In the genomic region with DNA sequence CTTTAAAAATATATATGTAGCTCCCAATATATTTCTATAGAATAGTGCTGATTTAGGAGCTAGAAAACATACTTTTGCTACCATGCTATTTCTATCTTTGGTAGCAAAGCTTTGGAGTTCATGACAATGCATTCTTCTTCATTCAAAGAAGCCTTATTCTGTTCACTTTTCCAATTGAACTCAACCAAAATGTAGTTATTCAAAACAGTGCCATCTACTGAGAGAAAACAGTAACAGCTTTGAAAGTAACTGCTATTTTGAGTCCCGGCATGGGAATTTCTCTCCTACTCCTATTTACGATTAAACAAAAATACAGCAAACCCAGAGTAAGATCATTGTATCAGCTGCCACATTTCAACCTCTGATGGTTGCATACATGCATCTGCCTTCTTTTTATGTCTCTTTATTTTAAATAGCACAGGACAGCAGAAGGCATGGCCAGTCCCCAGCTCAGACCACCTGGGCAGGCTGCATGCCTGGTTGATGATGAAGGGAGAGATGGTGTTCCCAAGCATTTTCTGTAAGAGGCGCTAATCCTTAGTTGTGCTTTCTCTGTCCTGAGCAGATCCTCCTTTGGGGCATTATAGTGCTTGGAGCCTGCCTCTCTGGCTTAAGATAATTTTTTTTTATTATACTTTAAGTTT, we compare ENCODE assay signal across 9 cellular contexts.
A peak's percentile ranks its signal among the peaks of the same experiment; 100 is the strongest.
DNase-seq lines count a peak whose midpoint lies in the region; ATAC-seq and TF ChIP-seq lines count a peak whose summit lies in the region.
"Had no signal": no experiment of that assay in that cellular context is flagged by ENCODE, and none has a peak within 500 bp of the region (broad histone marks: within the 10 kb centered on the region; RNA-seq: fewer than 3 reads in every experiment).

No MANE protein-coding gene starts in this region.

- H3K27me3 ChIP-seq in colonic mucosa (no peaks in the 10 kb centered on the region), psoas muscle (ENCODE audit: insufficient read depth in 3 of 3, low read length in 2 of 3) (no peaks in the 10 kb centered on the region)
- H3K27me3 ChIP-seq: BLaER1 treated with 17β-estradiol and CSF1 and Interleukin-3, amounts not matched to agents 10 nM and 100 nM had no signal

- H3K9me3 ChIP-seq in colonic mucosa (no peaks in the 10 kb centered on the region), psoas muscle (no peaks in the 10 kb centered on the region)
- H3K9me3 ChIP-seq: BLaER1 treated with 17β-estradiol and CSF1 and Interleukin-3, amounts not matched to agents 10 nM and 100 nM had no signal

- H3K36me3 ChIP-seq in colonic mucosa (no peaks in the 10 kb centered on the region), psoas muscle (ENCODE audit: insufficient read depth in 1 of 2, low read depth in 1 of 2) (no peaks in the 10 kb centered on the region)
- H3K36me3 ChIP-seq: BLaER1 treated with 17β-estradiol and CSF1 and Interleukin-3, amounts not matched to agents 10 nM and 100 nM had no signal

- intact Hi-C loops in colonic mucosa (cut with DNase I) (loop anchor here (10.0 kb wide), 1 partner anchor 235 kb away; no protein-coding TSS in a partner anchor), psoas muscle (cut with DNase I) (no loop called here)

- peak; percentile 7 to 25 for DNase-seq in NCI-H2081 (lab: John Stamatoyannopoulos, UW)
- no peak for DNase-seq in NCI-H2081 treated with DMSO at 0.1 percent for 48 hours (lab: John Stamatoyannopoulos, UW)
- peak; percentile 17 for DNase-seq in NCI-H1694 (lab: John Stamatoyannopoulos, UW)
- no peak for DNase-seq in colonic mucosa
- no peak for DNase-seq in psoas muscle
- DNase-seq in stimulated activated CD4-positive, alpha-beta T cell treated with anti-CD3 and anti-CD28 coated beads, Interleukin-2, amount 100 ng/mL, for 48 hours: no peak

- H3K4me3 ChIP-seq in colonic mucosa: no peak overlapping the region
- H3K4me3 ChIP-seq in psoas muscle: no peak overlapping the region
- H3K4me3 ChIP-seq: BLaER1 treated with 17β-estradiol and CSF1 and Interleukin-3, amounts not matched to agents 10 nM and 100 nM had no signal

- no peak for ATAC-seq in psoas muscle
- no peak for ATAC-seq in GM19452 (IDR thresholded peaks at IDR 0.05; ENCODE audit: unreplicated experiment)
- ATAC-seq in HG03139 (IDR thresholded peaks at IDR 0.05; ENCODE audit: unreplicated experiment): no peak

- no peak overlapping the region for H3K9ac ChIP-seq in colonic mucosa (ENCODE audit: low read depth in 2 of 2, low read length in 2 of 2)
- H3K9ac ChIP-seq: BLaER1 treated with 17β-estradiol and CSF1 and Interleukin-3, amounts not matched to agents 10 nM and 100 nM had no signal

- TF ChIP-seq CTCF in colonic mucosa (IDR thresholded peaks at IDR 0.05): peak; percentile 14
- TF ChIP-seq CTCF in psoas muscle (IDR thresholded peaks at IDR 0.05): peak; percentile 8

- no peaks in the 10 kb centered on the region for H3K4me1 ChIP-seq in colonic mucosa
- no peaks in the 10 kb centered on the region for H3K4me1 ChIP-seq in psoas muscle

- 42 to 45% (median 43%) methylated on average over 3 of the region's 3 CpGs for WGBS in psoas muscle, 3 donors

- H3K27ac ChIP-seq in colonic mucosa (no peak overlapping the region), psoas muscle (no peak overlapping the region)
- H3K27ac ChIP-seq: BLaER1 treated with 17β-estradiol and CSF1 and Interleukin-3, amounts not matched to agents 10 nM and 100 nM had no signal

Comparison
In these comparisons a context has a peak if more than half of its experiments do, and no peak if none do; other contexts are left out.
1. DNase-seq: peak in NCI-H2081 (2 of 2) and NCI-H1694 (single experiment); none in NCI-H2081 treated with DMSO at 0.1 percent for 48 hours (single experiment), colonic mucosa (single experiment), psoas muscle (0 of 2) and stimulated activated CD4-positive, alpha-beta T cell treated with anti-CD3 and anti-CD28 coated beads, Interleukin-2, amount 100 ng/mL, for 48 hours (0 of 2).